In genomic region chr22:41052661-41053490, GRCh38 we compare ENCODE assay signal across 12 cellular contexts. TPM values are rescaled to one million over a fixed set of nuclear protein-coding genes. Genes with fewer than 3 reads are reported as not detected.
A peak's percentile ranks its signal among the peaks of the same experiment; 100 is the strongest.
DNase-seq lines count a peak whose midpoint lies in the region; ATAC-seq and TF ChIP-seq lines count a peak whose summit lies in the region.
"Had no signal": no experiment of that assay in that cellular context is flagged by ENCODE, and none has a peak within 500 bp of the region (broad histone marks: within the 10 kb centered on the region; RNA-seq: fewer than 3 reads in every experiment).

No MANE protein-coding gene starts in this region.

- H4K20me1 ChIP-seq in Karpas-422 (ENCODE audit: insufficient read depth, low read depth, low read length) = no peaks in the 10 kb centered on the region

- H3K4me1 Mint-ChIP-seq in chondrocyte (ENCODE audit: low read depth) (peaks cover 14% of the 10 kb centered on the region), natural killer cell (no peaks in the 10 kb centered on the region)

- no peak overlapping the region for H3K4me3 ChIP-seq in AG10803 (ENCODE audit: low read length)
- no peak overlapping the region for H3K4me3 ChIP-seq in lower lobe of right lung
- H3K4me3 ChIP-seq in Karpas-422 (ENCODE audit: low read length) = no peak overlapping the region
- H3K4me3 ChIP-seq in effector memory CD4-positive, alpha-beta T cell (ENCODE audit: insufficient read depth, low read depth, low read length, poor library complexity, severe bottlenecking) = no peak overlapping the region
- H3K4me3 ChIP-seq: neural progenitor cell had no signal

- H3K9me3 Mint-ChIP-seq in chondrocyte (ENCODE audit: low read depth) (no peaks in the 10 kb centered on the region), natural killer cell (no peaks in the 10 kb centered on the region)
- H3K9me3 Mint-ChIP-seq: neural progenitor cell had no signal

- H3K36me3 Mint-ChIP-seq in chondrocyte (ENCODE audit: low read depth) = no peaks in the 10 kb centered on the region
- H3K36me3 Mint-ChIP-seq in natural killer cell = no peaks in the 10 kb centered on the region
- H3K36me3 Mint-ChIP-seq: activated CD8-positive, alpha-beta memory T cell treated with anti-CD3 and anti-CD28 coated beads, Interleukin-2, amount 10 ng/mL, durations not matched to agents 7 days and 5 days; neural progenitor cell had no signal

- no peak overlapping the region for H3K4me3 Mint-ChIP-seq in chondrocyte (ENCODE audit: unreplicated experiment)
- H3K4me3 Mint-ChIP-seq in natural killer cell = no peak overlapping the region
- H3K4me3 Mint-ChIP-seq: activated CD8-positive, alpha-beta memory T cell treated with anti-CD3 and anti-CD28 coated beads, Interleukin-2, amount 10 ng/mL, durations not matched to agents 7 days and 5 days; neural progenitor cell had no signal

- H3K9ac ChIP-seq in Karpas-422 (ENCODE audit: low read length) = no peak overlapping the region
- H3K9ac ChIP-seq: neural progenitor cell had no signal

- no peak overlapping the region for H3K4me2 ChIP-seq in Karpas-422 (ENCODE audit: low read depth, low read length, poor library complexity, severe bottlenecking)
- H3K4me2 ChIP-seq: neural progenitor cell had no signal

- DNase-seq in AG10803 (ENCODE audit: low read depth) = peak; percentile 56
- peak; percentile 58 for DNase-seq in M059J (ENCODE audit: low read depth)
- DNase-seq in chondrocyte (ENCODE audit: low spot score) = no peak
- no peak for DNase-seq in lower lobe of right lung
- DNase-seq in Karpas-422 = no peak
- DNase-seq in effector memory CD4-positive, alpha-beta T cell = no peak
- no peak for DNase-seq in effector CD8-positive, alpha-beta T cell (lab: John Stamatoyannopoulos, UW)
- DNase-seq in natural killer cell = no peak
- DNase-seq: activated CD8-positive, alpha-beta memory T cell treated with anti-CD3 and anti-CD28 coated beads, Interleukin-2, amount 10 ng/mL, durations not matched to agents 7 days and 5 days; NCI-H446 treated with DMSO at 0.1 percent for 48 hours; stimulated activated CD4-positive, alpha-beta T cell treated with anti-CD3 and anti-CD28 coated beads, Interleukin-15, amount 100 ng/mL, for 24 hours had no signal

- H3K27me3 Mint-ChIP-seq in chondrocyte (ENCODE audit: low read depth) = no peaks in the 10 kb centered on the region
- peaks cover 0 to 2% of the 10 kb centered on the region in 2 donors for H3K27me3 Mint-ChIP-seq in natural killer cell (ENCODE audit: low read depth in 2 of 2)
- H3K27me3 Mint-ChIP-seq: activated CD8-positive, alpha-beta memory T cell treated with anti-CD3 and anti-CD28 coated beads, Interleukin-2, amount 10 ng/mL, durations not matched to agents 7 days and 5 days had no signal

- TF ChIP-seq CTCF in AG10803 (conservative IDR thresholded peaks at IDR 0.05; ENCODE audit: low read length) = no peak
- no peak for TF ChIP-seq CTCF in chondrocyte (IDR thresholded peaks at IDR 0.05)
- no peak for TF ChIP-seq CTCF in lower lobe of right lung (IDR thresholded peaks at IDR 0.05)
- no peak for TF ChIP-seq CTCF in natural killer cell (IDR thresholded peaks at IDR 0.05)

- no peaks in the 10 kb centered on the region for H3K9me2 ChIP-seq in Karpas-422 (replicated peaks; ENCODE audit: insufficient read depth, low read length)

- intact Hi-C loops in lower lobe of right lung (cut with DNase I) = no loop called here
- intact Hi-C loops in natural killer cell (cut with micrococcal nuclease) = no loop called here

- ATAC-seq in lower lobe of right lung (peak; percentile 29 to 40), natural killer cell (no peak)
- ATAC-seq: activated CD8-positive, alpha-beta memory T cell treated with anti-CD3 and anti-CD28 coated beads, Interleukin-2, amount 10 ng/mL, durations not matched to agents 7 days and 5 days had no signal

- H3K27ac ChIP-seq in lower lobe of right lung (no peak overlapping the region), Karpas-422 (ENCODE audit: low read length) (no peak overlapping the region)
- H3K27ac ChIP-seq in effector memory CD4-positive, alpha-beta T cell (ENCODE audit: insufficient read depth, low read length, poor library complexity, severe bottlenecking) = no peak overlapping the region
- H3K27ac ChIP-seq: neural progenitor cell had no signal

- H3K4me1 ChIP-seq in lower lobe of right lung (peaks cover 9% of the 10 kb centered on the region), Karpas-422 (ENCODE audit: low read length) (no peaks in the 10 kb centered on the region)
- no peaks in the 10 kb centered on the region for H3K4me1 ChIP-seq in effector memory CD4-positive, alpha-beta T cell (ENCODE audit: control insufficient read depth, insufficient read depth, low read length, poor library complexity, severe bottlenecking)
- H3K4me1 ChIP-seq: neural progenitor cell had no signal

- H3K27me3 ChIP-seq in lower lobe of right lung (ENCODE audit: low read depth) = no peaks in the 10 kb centered on the region
- H3K27me3 ChIP-seq in Karpas-422 (ENCODE audit: low read length) = no peaks in the 10 kb centered on the region
- no peaks in the 10 kb centered on the region for H3K27me3 ChIP-seq in effector memory CD4-positive, alpha-beta T cell (replicated peaks; ENCODE audit: control insufficient read depth, insufficient read depth, low read length, poor library complexity, severe bottlenecking)
- H3K27me3 ChIP-seq: neural progenitor cell had no signal

- no peaks in the 10 kb centered on the region for H3K79me2 ChIP-seq in Karpas-422 (ENCODE audit: low read length)

- H3K27ac Mint-ChIP-seq in chondrocyte (ENCODE audit: unreplicated experiment) (peak overlapping the region; percentile 41), natural killer cell (no peak overlapping the region)
- H3K27ac Mint-ChIP-seq: activated CD8-positive, alpha-beta memory T cell treated with anti-CD3 and anti-CD28 coated beads, Interleukin-2, amount 10 ng/mL, durations not matched to agents 7 days and 5 days; neural progenitor cell had no signal

- H2AFZ ChIP-seq in Karpas-422 (ENCODE audit: low read length) = no peak overlapping the region
- H2AFZ ChIP-seq: neural progenitor cell had no signal

- H3K9me3 ChIP-seq in lower lobe of right lung (no peaks in the 10 kb centered on the region), Karpas-422 (ENCODE audit: low read length) (no peaks in the 10 kb centered on the region)
- H3K9me3 ChIP-seq in effector memory CD4-positive, alpha-beta T cell (ENCODE audit: control insufficient read depth, low read length) = no peaks in the 10 kb centered on the region

- H3K36me3 ChIP-seq in lower lobe of right lung = no peaks in the 10 kb centered on the region
- H3K36me3 ChIP-seq in Karpas-422 (ENCODE audit: insufficient read depth, low read length) = no peaks in the 10 kb centered on the region
- no peaks in the 10 kb centered on the region for H3K36me3 ChIP-seq in effector memory CD4-positive, alpha-beta T cell (ENCODE audit: control insufficient read depth, insufficient read depth, low read length)
- H3K36me3 ChIP-seq: neural progenitor cell had no signal

RNA-seq across cellular contexts. Expression of gene EP300, which starts 39.5 kb away (rescaled TPM):
- total RNA-seq in M059J (2014; rRNA removed; shearing (Covaris generic)) = 20.1 and 25.2 TPM in 2 replicates
- 53.1 to 58.1 TPM (median 57.8 TPM) in 3 replicates for total RNA-seq in chondrocyte
- 73.7 TPM for total RNA-seq in lower lobe of right lung
- total RNA-seq in Karpas-422 (2014; rRNA removed; shearing (Covaris generic); ENCODE audit: low replicate concordance) = 55.6 and 63.8 TPM in 2 replicates
- total RNA-seq in natural killer cell = 100 to 1,000 TPM; 180 to 193 (median 188) TPM

Comparison
In these comparisons a context has a peak if more than half of its experiments do, and no peak if none do; other contexts are left out.
1. DNase-seq: peak in AG10803 (single experiment) and M059J (single experiment); none in chondrocyte (single experiment), lower lobe of right lung (single experiment), Karpas-422 (single experiment), effector memory CD4-positive, alpha-beta T cell (0 of 3), effector CD8-positive, alpha-beta T cell (single experiment) and natural killer cell (single experiment).
2. ATAC-seq: peak in lower lobe of right lung (2 of 2); none in natural killer cell (0 of 3).